30 cellular contexts compared by ENCODE assay signal in the genomic region with DNA sequence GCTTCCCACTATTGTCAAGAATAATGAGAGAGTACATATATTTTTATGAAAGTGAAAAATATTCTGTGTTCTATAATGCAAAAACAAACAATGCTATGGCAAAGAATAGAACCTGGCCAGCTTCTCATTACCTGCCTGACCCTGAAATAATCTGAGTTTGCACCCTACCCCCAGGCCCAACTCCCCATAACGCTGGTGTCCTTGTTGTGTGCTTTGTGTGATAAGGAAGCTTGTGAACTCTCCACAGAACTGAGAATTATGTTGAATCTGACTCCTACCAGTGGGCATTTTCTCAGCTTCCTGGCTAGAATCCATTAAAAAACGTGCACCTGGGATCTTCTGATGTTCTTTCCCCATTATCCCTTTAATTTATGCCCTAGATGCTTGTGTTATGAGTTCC.
"Had no signal": no experiment of that assay in that cellular context is flagged by ENCODE, and none has a peak within 500 bp of the region (broad histone marks: within the 10 kb centered on the region; RNA-seq: fewer than 3 reads in every experiment).

No MANE protein-coding gene starts in this region.

- H3K27ac ChIP-seq: brain microvascular endothelial cell, SJCRH30 had no signal

- H3K9me3 ChIP-seq: SJCRH30 had no signal

- H3K4me1 Mint-ChIP-seq: central memory CD8-positive, alpha-beta T cell had no signal

- H3K36me3 ChIP-seq: brain microvascular endothelial cell, SJCRH30 had no signal

- H3K27me3 Mint-ChIP-seq: activated CD4-positive, alpha-beta memory T cell treated with anti-CD3 and anti-CD28 coated beads, Interleukin-2, amount 10 ng/mL, durations not matched to agents 7 days and 5 days; activated CD8-positive, alpha-beta memory T cell treated with anti-CD3 and anti-CD28 coated beads, Interleukin-2, amount 10 ng/mL, durations not matched to agents 7 days and 5 days; activated naive CD4-positive, alpha-beta T cell treated with anti-CD3 and anti-CD28 coated beads, Interleukin-2, amount 10 ng/mL, durations not matched to agents 7 days and 5 days; activated naive CD8-positive, alpha-beta T cell; activated naive CD8-positive, alpha-beta T cell treated with anti-CD3 and anti-CD28 coated beads, Interleukin-2, amount 50 U/mL, for 24 hours; central memory CD8-positive, alpha-beta T cell had no signal

- H3K9me3 Mint-ChIP-seq: activated CD4-positive, alpha-beta memory T cell treated with anti-CD3 and anti-CD28 coated beads, Interleukin-2, amount 10 ng/mL, durations not matched to agents 7 days and 5 days; activated naive CD4-positive, alpha-beta T cell treated with anti-CD3 and anti-CD28 coated beads, Interleukin-2, amount 10 ng/mL, durations not matched to agents 7 days and 5 days; activated naive CD8-positive, alpha-beta T cell treated with anti-CD3 and anti-CD28 coated beads, Interleukin-2, amount 50 U/mL, for 24 hours; central memory CD8-positive, alpha-beta T cell; T-helper 1 cell treated with Interleukin-12 subunit alpha and Interleukin-12 subunit beta and Interleukin-4 antibody, amounts not matched to agents 30 μg/mL and 1 μg/mL, for 36 hours; T-helper 2 cell treated with Interferon-gamma antibody and Interleukin-4, amounts not matched to agents 5 μg/mL and 100 μg/mL, for 36 hours had no signal

- FAIRE-seq: TTC549 had no signal

- H3K4me1 ChIP-seq: SJCRH30 had no signal

- H3K4me3 ChIP-seq: SJCRH30, SK-N-MC had no signal

- H3K27me3 ChIP-seq: brain microvascular endothelial cell, SJCRH30 had no signal

- H3K4me3 Mint-ChIP-seq: activated CD4-positive, alpha-beta memory T cell treated with anti-CD3 and anti-CD28 coated beads, Interleukin-2, amount 10 ng/mL, durations not matched to agents 7 days and 5 days; activated CD8-positive, alpha-beta memory T cell treated with anti-CD3 and anti-CD28 coated beads, Interleukin-2, amount 10 ng/mL, durations not matched to agents 7 days and 5 days; activated naive CD4-positive, alpha-beta T cell treated with anti-CD3 and anti-CD28 coated beads, Interleukin-2, amount 10 ng/mL, durations not matched to agents 7 days and 5 days; activated naive CD8-positive, alpha-beta T cell; activated naive CD8-positive, alpha-beta T cell treated with anti-CD3 and anti-CD28 coated beads, Interleukin-2, amount 50 U/mL, for 24 hours; central memory CD8-positive, alpha-beta T cell; T-helper 1 cell treated with Interleukin-12 subunit alpha and Interleukin-12 subunit beta and Interleukin-4 antibody, amounts not matched to agents 30 μg/mL and 1 μg/mL, for 36 hours; T-helper 2 cell treated with Interferon-gamma antibody and Interleukin-4, amounts not matched to agents 5 μg/mL and 100 μg/mL, for 36 hours had no signal

- H3K27ac Mint-ChIP-seq: activated CD4-positive, alpha-beta memory T cell treated with anti-CD3 and anti-CD28 coated beads, Interleukin-2, amount 10 ng/mL, durations not matched to agents 7 days and 5 days; activated CD8-positive, alpha-beta memory T cell treated with anti-CD3 and anti-CD28 coated beads, Interleukin-2, amount 10 ng/mL, durations not matched to agents 7 days and 5 days; activated naive CD4-positive, alpha-beta T cell treated with anti-CD3 and anti-CD28 coated beads, Interleukin-2, amount 10 ng/mL, durations not matched to agents 7 days and 5 days; activated naive CD8-positive, alpha-beta T cell; activated naive CD8-positive, alpha-beta T cell treated with anti-CD3 and anti-CD28 coated beads, Interleukin-2, amount 50 U/mL, for 24 hours; T-helper 1 cell treated with Interleukin-12 subunit alpha and Interleukin-12 subunit beta and Interleukin-4 antibody, amounts not matched to agents 30 μg/mL and 1 μg/mL, for 36 hours; T-helper 2 cell treated with Interferon-gamma antibody and Interleukin-4, amounts not matched to agents 5 μg/mL and 100 μg/mL, for 36 hours had no signal

- DNase-seq: activated CD4-positive, alpha-beta memory T cell treated with anti-CD3 and anti-CD28 coated beads, Interleukin-2, amount 10 ng/mL, durations not matched to agents 7 days and 5 days; activated CD4-positive, alpha-beta T cell treated with anti-CD3 and anti-CD28 coated beads for 1 hour; activated CD4-positive, alpha-beta T cell treated with anti-CD3 and anti-CD28 coated beads for 48 hours; activated CD8-positive, alpha-beta memory T cell treated with anti-CD3 and anti-CD28 coated beads for 24 hours; activated CD8-positive, alpha-beta memory T cell treated with anti-CD3 and anti-CD28 coated beads, Interleukin-2, amount 10 ng/mL, durations not matched to agents 7 days and 5 days; activated CD8-positive, alpha-beta memory T cell treated with anti-CD3 and anti-CD28 coated beads, Interleukin-2, amount 50 U/mL, for 48 hours; activated effector memory CD4-positive, alpha-beta T cell treated with Interleukin-2 at 50 U/mL for 16 hours; activated naive CD4-positive, alpha-beta T cell treated with anti-CD3 and anti-CD28 coated beads, Interleukin-2, amount 10 ng/mL, durations not matched to agents 7 days and 5 days; activated naive CD8-positive, alpha-beta T cell treated with anti-CD3 and anti-CD28 coated beads, Interleukin-2, amount 50 U/mL, for 24 hours; activated T-cell treated with anti-CD3 and anti-CD28 coated beads, Interleukin-2, amount 50 U/mL, for 48 hours; anterior cingulate cortex; brain microvascular endothelial cell; Kasumi-1; MM.1S; MV-4-11; NCI-H1092; NCI-H1436 treated with DMSO at 0.1 percent for 48 hours; NCI-H1694 treated with DMSO at 0.1 percent for 48 hours; NCI-H2029; NCI-H345; NCI-H524 treated with DMSO at 0.1 percent for 48 hours; SHP77; SJCRH30 had no signal

- ATAC-seq: activated CD8-positive, alpha-beta memory T cell treated with anti-CD3 and anti-CD28 coated beads, Interleukin-2, amount 10 ng/mL, durations not matched to agents 7 days and 5 days; activated naive CD8-positive, alpha-beta T cell treated with anti-CD3 and anti-CD28 coated beads, Interleukin-2, amount 50 U/mL, for 24 hours; Panc1 had no signal
